In the genomic region with DNA sequence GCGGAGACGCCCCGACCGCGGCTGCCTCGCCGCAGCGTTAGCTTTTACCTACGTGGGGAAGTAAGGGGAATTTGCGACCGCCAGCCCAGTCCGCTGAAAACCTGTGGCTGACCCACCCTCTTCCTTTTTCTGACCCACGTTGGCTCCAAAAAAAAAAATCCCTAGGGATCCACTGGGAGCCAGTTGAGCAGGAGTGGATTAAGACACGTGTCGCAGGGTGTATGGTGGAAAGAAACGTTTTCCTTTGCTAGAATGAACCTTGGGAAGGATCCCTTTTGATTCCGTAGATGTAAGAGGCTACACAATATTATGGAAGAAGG, we compare ENCODE assay signal across 8 cellular contexts. TPM values are rescaled to one million over a fixed set of nuclear protein-coding genes. Genes with fewer than 3 reads are reported as not detected.
DNase-seq lines count a peak whose midpoint lies in the region; TF ChIP-seq lines count a peak whose summit lies in the region.

No MANE protein-coding gene starts in this region.

- peak; percentile 4 for TF ChIP-seq RAD21 in neural cell (conservative IDR thresholded peaks at IDR 0.05)

- H3K4me2 ChIP-seq in OCI-LY1 (ENCODE audit: low read length) (peak overlapping the region; percentile 85), neural cell (ENCODE audit: low read length) (peak overlapping the region; percentile 84)

- H3K27me3 Mint-ChIP-seq in endodermal cell (ENCODE audit: insufficient read depth), result no peaks in the 10 kb centered on the region

- peak overlapping the region; percentile 78 for H3K4me3 ChIP-seq in cardiac muscle cell
- H3K4me3 ChIP-seq in OCI-LY1 (ENCODE audit: low read depth, low read length, poor library complexity, severe bottlenecking), result peak overlapping the region; percentile 81
- H3K4me3 ChIP-seq in endodermal cell (ENCODE audit: low read length), result peak overlapping the region; percentile 86
- peak overlapping the region; percentile 82 for H3K4me3 ChIP-seq in neural cell (ENCODE audit: low read length)

- H3K4me1 ChIP-seq in cardiac muscle cell (ENCODE audit: low read depth) (peaks cover 35% of the 10 kb centered on the region), OCI-LY1 (ENCODE audit: insufficient read depth, low read length, severe bottlenecking) (peaks cover 37% of the 10 kb centered on the region), endodermal cell (ENCODE audit: control insufficient read depth, insufficient read depth, low read length) (no peaks in the 10 kb centered on the region)

- H4K20me1 ChIP-seq in OCI-LY1 (ENCODE audit: insufficient read depth, low read length), result no peaks in the 10 kb centered on the region
- no peaks in the 10 kb centered on the region for H4K20me1 ChIP-seq in neural cell (ENCODE audit: insufficient read depth)

- H3K27ac Mint-ChIP-seq in endodermal cell, result peak overlapping the region; percentile 79

- H3F3A ChIP-seq in OCI-LY1 (ENCODE audit: insufficient read depth, low read length), result peaks cover 3% of the 10 kb centered on the region; the same call in 1 of the 2 replicates
- no peaks in the 10 kb centered on the region for H3F3A ChIP-seq in neural cell (ENCODE audit: insufficient read depth, low read length, poor library complexity, severe bottlenecking)

- peak in 1 of 2 donors; percentile 68 for DNase-seq in cardiac muscle cell (ENCODE audit: low read depth in 1 of 2, low spot score in 1 of 2)
- no peak for DNase-seq in cardiac septum (ENCODE audit: low spot score)
- no peak for DNase-seq in endodermal cell
- DNase-seq in DMS 273 treated with DMSO at 0.1 percent for 48 hours (lab: John Stamatoyannopoulos, UW), result no peak
- DNase-seq in NK-92 (lab: John Stamatoyannopoulos, UW; ENCODE audit: unreplicated experiment), result no peak
- no peak for DNase-seq in activated effector memory CD4-positive, alpha-beta T cell treated with Interleukin-2 at 50 U/mL for 16 hours

- H3K79me2 ChIP-seq in OCI-LY1 (ENCODE audit: insufficient read depth, low read length), result no peaks in the 10 kb centered on the region
- peaks cover 24% of the 10 kb centered on the region for H3K79me2 ChIP-seq in neural cell (replicated peaks; ENCODE audit: insufficient read depth, low read length)

- intact Hi-C loops in cardiac septum (cut with DNase I), result no loop called here

- TF ChIP-seq EP300 in neural cell (conservative IDR thresholded peaks at IDR 0.05; ENCODE audit: poor library complexity, severe bottlenecking), result no peak

- H3K9me2 ChIP-seq in OCI-LY1 (ENCODE audit: low read depth, low read length) (no peaks in the 10 kb centered on the region), neural cell (ENCODE audit: insufficient read depth, low read length) (no peaks in the 10 kb centered on the region)

- H3K27ac ChIP-seq in cardiac muscle cell (peak overlapping the region; percentile 93), OCI-LY1 (ENCODE audit: low read depth, low read length, poor library complexity, severe bottlenecking) (peak overlapping the region; percentile 30), endodermal cell (ENCODE audit: low read depth, low read length) (peak overlapping the region; percentile 32), neural cell (ENCODE audit: low read length) (peak overlapping the region; percentile 80)

- peaks cover 14% of the 10 kb centered on the region for H3K4me1 Mint-ChIP-seq in endodermal cell

- WGBS in endodermal cell (ENCODE audit: insufficient coverage in 1 of 2, insufficient read length in 1 of 2), 2 experiments, result 1 to 5% methylated on average over 10 to 17 of the region's 17 CpGs

- H3K36me3 ChIP-seq in cardiac muscle cell (no peaks in the 10 kb centered on the region), OCI-LY1 (ENCODE audit: insufficient read depth, low read length) (no peaks in the 10 kb centered on the region), endodermal cell (ENCODE audit: control insufficient read depth, insufficient read depth, low read length) (no peaks in the 10 kb centered on the region), neural cell (ENCODE audit: insufficient read depth, low read length) (no peaks in the 10 kb centered on the region)

- peak overlapping the region; percentile 7; the same call in 1 of the 2 replicates for H2AFZ ChIP-seq in OCI-LY1 (ENCODE audit: low read length)
- H2AFZ ChIP-seq in neural cell (ENCODE audit: low read depth, low read length), result peak overlapping the region; percentile 34

- H3K36me3 Mint-ChIP-seq in endodermal cell (ENCODE audit: low read depth), result no peaks in the 10 kb centered on the region

- TF ChIP-seq CTCF in cardiac muscle cell (IDR thresholded peaks at IDR 0.05; ENCODE audit: low read depth, low read length) (no peak), OCI-LY1 (IDR thresholded peaks at IDR 0.05; ENCODE audit: low read length) (no peak), endodermal cell (conservative IDR thresholded peaks at IDR 0.05) (no peak), neural cell (IDR thresholded peaks at IDR 0.05; ENCODE audit: poor library complexity, severe bottlenecking) (no peak)

- H3K4me3 Mint-ChIP-seq in endodermal cell, result peak overlapping the region; percentile 90

- H3K27me3 ChIP-seq in cardiac muscle cell (no peaks in the 10 kb centered on the region), OCI-LY1 (ENCODE audit: insufficient read depth, low read length) (no peaks in the 10 kb centered on the region), endodermal cell (ENCODE audit: control insufficient read depth, insufficient read depth, low read length, poor library complexity, severe bottlenecking) (no peaks in the 10 kb centered on the region), neural cell (ENCODE audit: insufficient read depth, low read depth, low read length) (no peaks in the 10 kb centered on the region)

- no peaks in the 10 kb centered on the region for H3K9me3 Mint-ChIP-seq in endodermal cell

- peak overlapping the region; percentile 84 for H3K9ac ChIP-seq in OCI-LY1 (ENCODE audit: low read length)
- H3K9ac ChIP-seq in endodermal cell (ENCODE audit: extremely low read depth, low read length, poor library complexity, severe bottlenecking), result peak overlapping the region; percentile 64
- H3K9ac ChIP-seq in neural cell (ENCODE audit: low read length), result peak overlapping the region; percentile 85

- H3K9me3 ChIP-seq in cardiac muscle cell (ENCODE audit: low read depth), result no peaks in the 10 kb centered on the region
- no peaks in the 10 kb centered on the region for H3K9me3 ChIP-seq in OCI-LY1 (ENCODE audit: low read length)
- H3K9me3 ChIP-seq in endodermal cell (ENCODE audit: control insufficient read depth, low read length), result no peaks in the 10 kb centered on the region
- H3K9me3 ChIP-seq in neural cell (ENCODE audit: low read length), result no peaks in the 10 kb centered on the region

TF ChIP-seq in neural cell, 6 proteins besides CTCF, POLR2A, EP300 and RAD21:
- no peak for TF ChIP-seq SMC3 (conservative IDR thresholded peaks at IDR 0.05; ENCODE audit: poor library complexity)
- peak; percentile 70 for TF ChIP-seq MXI1 (conservative IDR thresholded peaks at IDR 0.05; ENCODE audit: poor library complexity, severe bottlenecking)

RNA-seq across cellular contexts. Expression of gene PCYT1A, which starts 0.6 kb away (rescaled TPM):
- 55.2 and 66.5 TPM in 2 replicates for total RNA-seq in cardiac muscle cell
- 23.6 and 30.6 TPM in 2 replicates for polyA plus RNA-seq in cardiac muscle cell
- total RNA-seq in cardiac septum, result 116 TPM
- 10 to 100 TPM; 30.2 to 32.5 TPM for total RNA-seq in endodermal cell
- 23.9 TPM for polyA plus RNA-seq in endodermal cell (2013, experiment 1 of 2)
- 23.6 TPM for polyA plus RNA-seq in endodermal cell (2013, experiment 2 of 2)
- polyA plus RNA-seq in neural cell, result 21.7 and 24.6 TPM in 2 replicates
- 37.3 and 38.7 TPM in 2 replicates for polyA minus RNA-seq in neural cell

RNA-seq across cellular contexts. Expression of gene DYNLT2B, which starts 29.9 kb away (rescaled TPM):
- total RNA-seq in cardiac muscle cell (24.6 and 38.7 TPM in 2 replicates), cardiac septum (5.0 TPM), endodermal cell (10 to 100 TPM; 22.6 to 45.5 TPM)
- polyA plus RNA-seq in cardiac muscle cell (81.7 and 86.5 TPM in 2 replicates), neural cell (245 and 276 TPM in 2 replicates)
- polyA plus RNA-seq in endodermal cell (2013, experiment 1 of 2), result 46.2 TPM
- 52.7 TPM for polyA plus RNA-seq in endodermal cell (2013, experiment 2 of 2)
- polyA minus RNA-seq in neural cell, result 43.1 and 51.7 TPM in 2 replicates

RNA-seq across cellular contexts. Expression of gene TM4SF19, which starts 50.1 kb away (rescaled TPM):
- total RNA-seq in cardiac muscle cell (not detected in 2 replicates), cardiac septum (not detected), endodermal cell (not detected)
- polyA plus RNA-seq in cardiac muscle cell (not detected in 2 replicates), neural cell (not detected in 2 replicates)
- not detected for polyA plus RNA-seq in endodermal cell (2013, experiment 1 of 2)
- not detected for polyA plus RNA-seq in endodermal cell (2013, experiment 2 of 2)
- polyA minus RNA-seq in neural cell, result not detected in 2 replicates

Comparison
In these comparisons a context has a peak if more than half of its experiments do, and no peak if none do; other contexts are left out.
1. H3K27ac ChIP-seq: peak in every context shown above with its lines; median percentile 93 in cardiac muscle cell; 80 in neural cell; 32 in endodermal cell; 30 in OCI-LY1.